20 cellular contexts compared by ENCODE assay signal in genomic region chr14:90336985-90337384, GRCh38. TPM values are rescaled to one million over a fixed set of nuclear protein-coding genes. Genes with fewer than 3 reads are reported as not detected.
DNase-seq lines count a peak whose midpoint lies in the region; ATAC-seq and TF ChIP-seq lines count a peak whose summit lies in the region.
"Had no signal": no experiment of that assay in that cellular context is flagged by ENCODE, and none has a peak within 500 bp of the region (broad histone marks: within the 10 kb centered on the region; RNA-seq: fewer than 3 reads in every experiment).

No MANE protein-coding gene starts in this region.

- H3K4me3 ChIP-seq in PC-3 (ENCODE audit: low read length): no peak overlapping the region
- H3K4me3 ChIP-seq: GM12878, SK-N-MC had no signal

- no peaks in the 10 kb centered on the region for H3K9me2 ChIP-seq in PC-3 (replicated peaks; ENCODE audit: low read length)

- H3K4me3 Mint-ChIP-seq in type B pancreatic cell: peak overlapping the region; percentile 57
- no peak overlapping the region for H3K4me3 Mint-ChIP-seq in activated T-cell treated with anti-CD3 and anti-CD28 coated beads, Interleukin-2, amount 50 U/mL, for 24 hours
- H3K4me3 Mint-ChIP-seq: B cell; CD4-positive, CD25-positive, alpha-beta regulatory T cell had no signal

- CTCF ChIA-PET in PC-3 (lab: Charles Lee): no interaction called here

- peaks cover 4% of the 10 kb centered on the region for H3K4me1 Mint-ChIP-seq in type B pancreatic cell (ENCODE audit: unreplicated experiment)
- H3K4me1 Mint-ChIP-seq in activated T-cell treated with anti-CD3 and anti-CD28 coated beads, Interleukin-2, amount 50 U/mL, for 24 hours (ENCODE audit: low read depth): peaks cover 7% of the 10 kb centered on the region

- no peaks in the 10 kb centered on the region for H3K79me2 ChIP-seq in PC-3 (ENCODE audit: low read length)

- no peaks in the 10 kb centered on the region for H3K9me3 Mint-ChIP-seq in type B pancreatic cell
- H3K9me3 Mint-ChIP-seq in activated T-cell treated with anti-CD3 and anti-CD28 coated beads, Interleukin-2, amount 50 U/mL, for 24 hours: no peaks in the 10 kb centered on the region

- H3K9me3 ChIP-seq in PC-3 (ENCODE audit: low read length): no peaks in the 10 kb centered on the region

- H3K27me3 ChIP-seq in PC-3 (ENCODE audit: low read length): no peaks in the 10 kb centered on the region
- H3K27me3 ChIP-seq in foreskin keratinocyte: no peaks in the 10 kb centered on the region

- peak overlapping the region; percentile 12; the same call in 1 of the 2 replicates for H2AFZ ChIP-seq in PC-3 (ENCODE audit: low read length)

- no peak overlapping the region for H3K9ac ChIP-seq in PC-3 (ENCODE audit: low read length)

- H3K4me2 ChIP-seq in PC-3 (ENCODE audit: low read length): peak overlapping the region; percentile 56

- ATAC-seq in PC-3 (peak; percentile 54), foreskin keratinocyte (peak; percentile 45), GM18909 (IDR thresholded peaks at IDR 0.05; ENCODE audit: poor library complexity, unreplicated experiment) (no peak)
- ATAC-seq: GM12878 had no signal

- BruUV-seq in PC-3 (replicated peaks; lab: Mats Ljungman, UMichigan): no TSS peak

- peaks cover 13% of the 10 kb centered on the region for H3K4me1 ChIP-seq in PC-3 (ENCODE audit: insufficient read depth, low read length)
- no peaks in the 10 kb centered on the region for H3K4me1 ChIP-seq in foreskin keratinocyte

- peak; percentile 20 for DNase-seq in NCI-H748 (lab: John Stamatoyannopoulos, UW; ENCODE audit: unreplicated experiment)
- no peak for DNase-seq in NCI-H748 treated with DMSO at 0.1 percent for 48 hours (lab: John Stamatoyannopoulos, UW)
- DNase-seq in PC-3: peak; percentile 89
- DNase-seq in foreskin keratinocyte: peak; percentile 24 to 65
- DNase-seq in type B pancreatic cell (ENCODE audit: extremely low spot score, unreplicated experiment): no peak
- no peak for DNase-seq in activated T-cell treated with anti-CD3 and anti-CD28 coated beads, Interleukin-2, amount 50 U/mL, for 24 hours
- DNase-seq in NCI-H1436 treated with DMSO at 0.1 percent for 48 hours (lab: John Stamatoyannopoulos, UW): no peak
- DNase-seq: CD4-positive, CD25-positive, alpha-beta regulatory T cell; GDM1; KBM-7; NCI-H1048; NCI-H146; NCI-H2081 treated with DMSO at 0.1 percent for 48 hours; NCI-H2227 treated with DMSO at 0.1 percent for 48 hours; NCI-H526 treated with DMSO at 0.1 percent for 48 hours had no signal

- H3K27ac Mint-ChIP-seq in type B pancreatic cell: peak overlapping the region; percentile 85
- H3K27ac Mint-ChIP-seq in activated T-cell treated with anti-CD3 and anti-CD28 coated beads, Interleukin-2, amount 50 U/mL, for 24 hours: no peak overlapping the region
- H3K27ac Mint-ChIP-seq: B cell; CD4-positive, CD25-positive, alpha-beta regulatory T cell had no signal

- H3F3A ChIP-seq in PC-3 (ENCODE audit: low read length, unreplicated experiment): no peaks in the 10 kb centered on the region

- POLR2A ChIA-PET in PC-3 (lab: Charles Lee; ENCODE audit: unreplicated experiment): no interaction called here

- intact Hi-C loops in PC-3 (cut with micrococcal nuclease): no loop called here

- H3K27ac ChIP-seq in PC-3 (ENCODE audit: low read length) (0 out of 2 replicates have a peak overlapping the region, but pooled peaks have one; percentile 7), foreskin keratinocyte (no peak overlapping the region)
- H3K27ac ChIP-seq: 22Rv1, SK-N-MC had no signal

- no peaks in the 10 kb centered on the region for H4K20me1 ChIP-seq in PC-3 (ENCODE audit: low read length)

- no peaks in the 10 kb centered on the region for H3K36me3 ChIP-seq in PC-3 (ENCODE audit: low read depth, low read length)

- TF ChIP-seq CTCF in PC-3 (conservative IDR thresholded peaks at IDR 0.05; ENCODE audit: low read depth, low read length) (no peak), foreskin keratinocyte (conservative IDR thresholded peaks at IDR 0.05) (no peak), type B pancreatic cell (conservative IDR thresholded peaks at IDR 0.05) (no peak)

- no peaks in the 10 kb centered on the region for H3K36me3 Mint-ChIP-seq in type B pancreatic cell
- H3K36me3 Mint-ChIP-seq in activated T-cell treated with anti-CD3 and anti-CD28 coated beads, Interleukin-2, amount 50 U/mL, for 24 hours (ENCODE audit: low read depth): no peaks in the 10 kb centered on the region
- H3K36me3 Mint-ChIP-seq: CD4-positive, CD25-positive, alpha-beta regulatory T cell had no signal

- H3K27me3 Mint-ChIP-seq in type B pancreatic cell: peaks cover 27% of the 10 kb centered on the region
- H3K27me3 Mint-ChIP-seq in activated T-cell treated with anti-CD3 and anti-CD28 coated beads, Interleukin-2, amount 50 U/mL, for 24 hours: peaks cover 36% of the 10 kb centered on the region

RNA-seq across cellular contexts. Expression of gene NRDE2, which starts 5.2 kb away (rescaled TPM):
- total RNA-seq in PC-3 (2014; rRNA removed) (18.3 and 29.5 TPM in 2 replicates), foreskin keratinocyte (8.8 and 10.3 TPM in 2 replicates), type B pancreatic cell (ENCODE audit: low replicate concordance) (17.5 and 22.8 TPM in 2 replicates)
- 5.5 and 6.5 TPM in 2 replicates for polyA plus RNA-seq in foreskin keratinocyte

RNA-seq across cellular contexts. Expression of gene CALM1, which starts 59.8 kb away (rescaled TPM):
- 594 and 1,162 TPM in 2 replicates for total RNA-seq in PC-3 (2014; rRNA removed)
- total RNA-seq in foreskin keratinocyte: 489 and 498 TPM in 2 replicates
- polyA plus RNA-seq in foreskin keratinocyte: 416 and 452 TPM in 2 replicates
- total RNA-seq in type B pancreatic cell (ENCODE audit: low replicate concordance): 347 and 430 TPM in 2 replicates

Comparison
In these comparisons a context has a peak if more than half of its experiments do, and no peak if none do; other contexts are left out.
1. DNase-seq: peak in NCI-H748 (single experiment), PC-3 (single experiment) and foreskin keratinocyte (2 of 2); none in NCI-H748 treated with DMSO at 0.1 percent for 48 hours (single experiment), type B pancreatic cell (single experiment), activated T-cell treated with anti-CD3 and anti-CD28 coated beads, Interleukin-2, amount 50 U/mL, for 24 hours (single experiment) and NCI-H1436 treated with DMSO at 0.1 percent for 48 hours (single experiment).